ENCODE assay signal across 1 cellular context in genomic region chr11:117327567-117328413, GRCh38.
A peak's percentile ranks its signal among the peaks of the same experiment; 100 is the strongest.
TF ChIP-seq lines count a peak whose summit lies in the region.

CEP164 (plus strand) TSS chr11:117327854; CDS start chr11:117338587, 10,733 bp downstream.

TF ChIP-seq in K562, 482 proteins besides CTCF, POLR2A, EP300 and RAD21 (continued from another document and continues in another):
- peak; percentile 79 for TF ChIP-seq ATF3 (IDR thresholded peaks at IDR 0.05)
- TF ChIP-seq ATF3 (CRISPR knock-in tag; conservative IDR thresholded peaks at IDR 0.05): 0 out of 2 replicates have a peak, but pooled peaks have one; percentile 52
- TF ChIP-seq KDM5B (IDR thresholded peaks at IDR 0.05; ENCODE audit: insufficient replicate concordance, low read depth, low read length): peak; percentile 53
- peak; percentile 87; the same call in 1 of the 2 replicates for TF ChIP-seq KLF6 (CRISPR knock-in tag; IDR thresholded peaks at IDR 0.05; ENCODE audit: borderline replicate concordance)
- peak; percentile 24; the same call in 1 of the 2 replicates for TF ChIP-seq ZEB2 (IDR thresholded peaks at IDR 0.05)
- TF ChIP-seq NEUROD1 (IDR thresholded peaks at IDR 0.05; ENCODE audit: borderline replicate concordance, low read depth, low read length, partially characterized antibody): peak; percentile 88
- TF ChIP-seq PHB (CRISPR knock-in tag; IDR thresholded peaks at IDR 0.05): 0 out of 2 replicates have a peak, but pooled peaks have one; percentile 81
- TF ChIP-seq RB1 (IDR thresholded peaks at IDR 0.05; ENCODE audit: low read depth): 0 out of 2 replicates have a peak, but pooled peaks have one; percentile 39
- TF ChIP-seq RBFOX2 (IDR thresholded peaks at IDR 0.05; ENCODE audit: low read depth, low read length): peak; percentile 96
- peak; percentile 10 for TF ChIP-seq TBP (optimal IDR thresholded peaks at IDR 0.05; ENCODE audit: low read depth, low read length)
- TF ChIP-seq U2AF2 (optimal IDR thresholded peaks at IDR 0.05; ENCODE audit: low read depth, low read length): no peak
- no peak for TF ChIP-seq ZBTB12 (CRISPR knock-in tag; IDR thresholded peaks at IDR 0.05)
- peak; percentile 98 for TF ChIP-seq ZNF766 (CRISPR knock-in tag; conservative IDR thresholded peaks at IDR 0.05)
- no peak for TF ChIP-seq MCM2 (IDR thresholded peaks at IDR 0.05; ENCODE audit: low read depth)
- TF ChIP-seq GABPA (tag; conservative IDR thresholded peaks at IDR 0.05; ENCODE audit: low read depth): peak; percentile 94
- no peak for TF ChIP-seq MEF2D (tag; conservative IDR thresholded peaks at IDR 0.05; ENCODE audit: low read depth)
- no peak for TF ChIP-seq USF1 (CRISPR knock-in tag; IDR thresholded peaks at IDR 0.05)
- no peak for TF ChIP-seq POLR2AphosphoS2 (IDR thresholded peaks at IDR 0.05; ENCODE audit: low read length)
- no peak for TF ChIP-seq HES1 (IDR thresholded peaks at IDR 0.05; ENCODE audit: low read depth)
- no peak for TF ChIP-seq HMBOX1 (IDR thresholded peaks at IDR 0.05)
- 0 out of 2 replicates have a peak, but pooled peaks have one; percentile 26 for TF ChIP-seq FOSL1 (tag; conservative IDR thresholded peaks at IDR 0.05)
- peak; percentile 96 for TF ChIP-seq MBD2 (IDR thresholded peaks at IDR 0.05; ENCODE audit: borderline replicate concordance, low read depth)
- TF ChIP-seq ZNF407 (IDR thresholded peaks at IDR 0.05; ENCODE audit: low read depth): no peak
- no peak for TF ChIP-seq ILK (tag; IDR thresholded peaks at IDR 0.05; ENCODE audit: borderline replicate concordance, low read depth)
- TF ChIP-seq CSDE1 (IDR thresholded peaks at IDR 0.05): peak in 1 of 2 experiments; percentile 38; a peak in 2 of 4 replicates
- TF ChIP-seq ZNF778 (CRISPR knock-in tag; IDR thresholded peaks at IDR 0.05): no peak
- peak; percentile 34 to 70; a peak in 3 of 4 replicates for TF ChIP-seq MAZ (CRISPR knock-in tag; conservative IDR thresholded peaks at IDR 0.05 in 1 of 2, IDR thresholded peaks at IDR 0.05 in 1 of 2)
- peak; percentile 25; the same call in 1 of the 2 replicates for TF ChIP-seq ZBTB9 (CRISPR knock-in tag; IDR thresholded peaks at IDR 0.05)
- TF ChIP-seq NKRF (IDR thresholded peaks at IDR 0.05; ENCODE audit: borderline replicate concordance): peak; percentile 93; the same call in 1 of the 2 replicates
- peak; percentile 51 to 87 for TF ChIP-seq E2F6 (IDR thresholded peaks at IDR 0.05; ENCODE audit: borderline replicate concordance in 1 of 2, extremely low read depth in 1 of 2, insufficient read depth in 1 of 2, insufficient read length in 1 of 2, low read depth in 1 of 2, low read length in 1 of 2, poor library complexity in 1 of 2, severe bottlenecking in 1 of 2)
- no peak for TF ChIP-seq ZNF408 (CRISPR knock-in tag; IDR thresholded peaks at IDR 0.05; ENCODE audit: low read depth)
- TF ChIP-seq FOXM1 (IDR thresholded peaks at IDR 0.05; ENCODE audit: low read depth): peak; percentile 83
- no peak for TF ChIP-seq FOXM1 (CRISPR knock-in tag; IDR thresholded peaks at IDR 0.05; ENCODE audit: low read depth)
- TF ChIP-seq FOXK1 (CRISPR knock-in tag; IDR thresholded peaks at IDR 0.05; ENCODE audit: borderline replicate concordance): 0 out of 2 replicates have a peak, but pooled peaks have one; percentile 46
- TF ChIP-seq CREB3L1 (IDR thresholded peaks at IDR 0.05; ENCODE audit: borderline replicate concordance, low read depth): peak; percentile 61; the same call in 1 of the 2 replicates
- TF ChIP-seq SP2 (IDR thresholded peaks at IDR 0.05; ENCODE audit: extremely low read depth, low read depth, low read length, poor library complexity, severe bottlenecking): peak; percentile 82
- peak; percentile 95 for TF ChIP-seq FOS (IDR thresholded peaks at IDR 0.05; ENCODE audit: extremely low read depth, insufficient read length)
- peak; percentile 59 for TF ChIP-seq SOX6 (IDR thresholded peaks at IDR 0.05)
- no peak for TF ChIP-seq ZNF785 (CRISPR knock-in tag; IDR thresholded peaks at IDR 0.05)
